ENCODE assay signal across 27 cellular contexts in genomic region chr10:71059059-71059818, GRCh38.
A peak's percentile ranks its signal among the peaks of the same experiment; 100 is the strongest.
DNase-seq lines count a peak whose midpoint lies in the region; ATAC-seq and TF ChIP-seq lines count a peak whose summit lies in the region.
"Had no signal": no experiment of that assay in that cellular context is flagged by ENCODE, and none has a peak within 500 bp of the region (broad histone marks: within the 10 kb centered on the region; RNA-seq: fewer than 3 reads in every experiment).

No MANE protein-coding gene starts in this region.

- CTCF ChIA-PET in activated CD4-positive, alpha-beta T cell treated with anti-CD3 and anti-CD28 coated beads, Interleukin-2, amount 10 ng/mL, durations not matched to agents 7 days and 5 days (lab: Charles Lee): interaction anchor here (1.0 kb wide), 1 partner anchor 9 kb away, joined by 3 read pairs; no protein-coding TSS in a partner anchor

- no peaks in the 10 kb centered on the region for H4K20me1 ChIP-seq in GM23338 (replicated peaks; ENCODE audit: insufficient read depth)

- H3K36me3 ChIP-seq in GM23338 (ENCODE audit: insufficient read depth): no peaks in the 10 kb centered on the region
- no peaks in the 10 kb centered on the region for H3K36me3 ChIP-seq in left ventricle myocardium inferior
- no peaks in the 10 kb centered on the region for H3K36me3 ChIP-seq in sigmoid colon
- H3K36me3 ChIP-seq: esophagus squamous epithelium, right lobe of liver had no signal

- H3K27ac ChIP-seq in GM23338 (ENCODE audit: low read depth) (no peak overlapping the region), left ventricle myocardium inferior (replicated peaks) (no peak overlapping the region), sigmoid colon (no peak overlapping the region)
- H3K27ac ChIP-seq: esophagus squamous epithelium, right lobe of liver had no signal

- intact Hi-C loops in left ventricle myocardium inferior (cut with micrococcal nuclease) (no loop called here), sigmoid colon (cut with DNase I) (no loop called here)

- H3K9me3 ChIP-seq in left ventricle myocardium inferior (replicated peaks) (no peaks in the 10 kb centered on the region), sigmoid colon (no peaks in the 10 kb centered on the region)
- H3K9me3 ChIP-seq: esophagus squamous epithelium, right lobe of liver had no signal

- ATAC-seq in GM23338: no peak
- ATAC-seq: activated CD4-positive, CD25-positive, alpha-beta regulatory T cell treated with anti-CD3 and anti-CD28 coated beads, Interleukin-2, amount 50 U/mL, for 24 hours; activated T-cell treated with anti-CD3 and anti-CD28 coated beads, Interleukin-2, amount 50 U/mL, for 72 hours; left lobe of liver; right lobe of liver had no signal

- no peak overlapping the region for H3K4me3 ChIP-seq in GM23338
- H3K4me3 ChIP-seq in left ventricle myocardium inferior: no peak overlapping the region
- no peak overlapping the region for H3K4me3 ChIP-seq in sigmoid colon
- H3K4me3 ChIP-seq: esophagus squamous epithelium, right lobe of liver had no signal

- no peaks in the 10 kb centered on the region for H3K36me3 Mint-ChIP-seq in GM23338 (ENCODE audit: low read depth)
- H3K36me3 Mint-ChIP-seq in activated CD4-positive, alpha-beta T cell treated with anti-CD3 and anti-CD28 coated beads, Interleukin-2, amount 10 ng/mL, durations not matched to agents 7 days and 5 days (ENCODE audit: low read depth): no peaks in the 10 kb centered on the region
- H3K36me3 Mint-ChIP-seq: type B pancreatic cell had no signal

- no peaks in the 10 kb centered on the region for H3K9me2 ChIP-seq in GM23338 (ENCODE audit: insufficient read depth)

- TF ChIP-seq CTCF in GM23338 (conservative IDR thresholded peaks at IDR 0.05; ENCODE audit: low read depth in 2 of 2): no peak
- no peak for TF ChIP-seq CTCF in left ventricle myocardium inferior (IDR thresholded peaks at IDR 0.05; ENCODE audit: borderline replicate concordance)
- no peak for TF ChIP-seq CTCF in sigmoid colon (IDR thresholded peaks at IDR 0.05)

- no peak for TF ChIP-seq POLR2A in sigmoid colon (IDR thresholded peaks at IDR 0.05)

- H3K9me3 Mint-ChIP-seq in GM23338: no peaks in the 10 kb centered on the region
- no peaks in the 10 kb centered on the region for H3K9me3 Mint-ChIP-seq in activated CD4-positive, alpha-beta T cell treated with anti-CD3 and anti-CD28 coated beads, Interleukin-2, amount 10 ng/mL, durations not matched to agents 7 days and 5 days
- H3K9me3 Mint-ChIP-seq: activated naive CD8-positive, alpha-beta T cell treated with anti-CD3 and anti-CD28 coated beads, Interleukin-2, amount 50 U/mL, for 24 hours; activated T-cell treated with anti-CD3 and anti-CD28 coated beads, Interleukin-2, amount 50 U/mL, for 72 hours; neural crest cell; type B pancreatic cell had no signal

- TF ChIP-seq EP300 in sigmoid colon (IDR thresholded peaks at IDR 0.05): no peak

- H2AFZ ChIP-seq in GM23338: no peak overlapping the region

- no peaks in the 10 kb centered on the region for H3F3A ChIP-seq in GM23338 (replicated peaks; ENCODE audit: low read depth)

- POLR2A ChIA-PET in activated CD4-positive, alpha-beta T cell treated with anti-CD3 and anti-CD28 coated beads, Interleukin-2, amount 10 ng/mL, durations not matched to agents 7 days and 5 days (lab: Charles Lee): no interaction called here

- H3K27me3 ChIP-seq in GM23338 (ENCODE audit: insufficient read depth) (no peaks in the 10 kb centered on the region), left ventricle myocardium inferior (ENCODE audit: low read depth) (no peaks in the 10 kb centered on the region), sigmoid colon (no peaks in the 10 kb centered on the region)
- H3K27me3 ChIP-seq: esophagus squamous epithelium, right lobe of liver had no signal

- peaks cover 12% of the 10 kb centered on the region for H3K27me3 Mint-ChIP-seq in GM23338 (ENCODE audit: insufficient read depth, low read depth, poor library complexity)
- peaks cover 4% of the 10 kb centered on the region for H3K27me3 Mint-ChIP-seq in activated CD4-positive, alpha-beta T cell treated with anti-CD3 and anti-CD28 coated beads, Interleukin-2, amount 10 ng/mL, durations not matched to agents 7 days and 5 days
- H3K27me3 Mint-ChIP-seq: activated naive CD8-positive, alpha-beta T cell treated with anti-CD3 and anti-CD28 coated beads, Interleukin-2, amount 50 U/mL, for 24 hours had no signal

- no peaks in the 10 kb centered on the region for H3K4me1 ChIP-seq in GM23338 (ENCODE audit: insufficient read depth)
- H3K4me1 ChIP-seq in left ventricle myocardium inferior: peaks cover 32% of the 10 kb centered on the region
- H3K4me1 ChIP-seq in sigmoid colon: no peaks in the 10 kb centered on the region
- H3K4me1 ChIP-seq: esophagus squamous epithelium, right lobe of liver had no signal

- H3K27ac Mint-ChIP-seq in GM23338: no peak overlapping the region
- H3K27ac Mint-ChIP-seq in activated CD4-positive, alpha-beta T cell treated with anti-CD3 and anti-CD28 coated beads, Interleukin-2, amount 10 ng/mL, durations not matched to agents 7 days and 5 days: no peak overlapping the region
- H3K27ac Mint-ChIP-seq: activated naive CD8-positive, alpha-beta T cell treated with anti-CD3 and anti-CD28 coated beads, Interleukin-2, amount 50 U/mL, for 24 hours; activated T-cell treated with anti-CD3 and anti-CD28 coated beads, Interleukin-2, amount 50 U/mL, for 72 hours; type B pancreatic cell had no signal

- 72 to 83% methylated on average over 12 of the region's 12 CpGs for WGBS in sigmoid colon, 2 donors

- H3K4me3 Mint-ChIP-seq in GM23338: no peak overlapping the region
- no peak overlapping the region for H3K4me3 Mint-ChIP-seq in activated CD4-positive, alpha-beta T cell treated with anti-CD3 and anti-CD28 coated beads, Interleukin-2, amount 10 ng/mL, durations not matched to agents 7 days and 5 days
- H3K4me3 Mint-ChIP-seq: activated naive CD8-positive, alpha-beta T cell treated with anti-CD3 and anti-CD28 coated beads, Interleukin-2, amount 50 U/mL, for 24 hours; activated T-cell treated with anti-CD3 and anti-CD28 coated beads, Interleukin-2, amount 50 U/mL, for 72 hours; neural crest cell; type B pancreatic cell had no signal

- peaks cover 9% of the 10 kb centered on the region for H3K4me1 Mint-ChIP-seq in GM23338
- no peaks in the 10 kb centered on the region for H3K4me1 Mint-ChIP-seq in activated CD4-positive, alpha-beta T cell treated with anti-CD3 and anti-CD28 coated beads, Interleukin-2, amount 10 ng/mL, durations not matched to agents 7 days and 5 days
- H3K4me1 Mint-ChIP-seq: activated naive CD8-positive, alpha-beta T cell treated with anti-CD3 and anti-CD28 coated beads, Interleukin-2, amount 50 U/mL, for 24 hours had no signal

- DNase-seq in GM23338 (ENCODE audit: low spot score): peak; percentile 28
- peak; percentile 82 for DNase-seq in cerebellum (ENCODE audit: low spot score)
- DNase-seq in left ventricle myocardium inferior: peak; percentile 24
- DNase-seq in sigmoid colon: peak; percentile 75
- DNase-seq in HCEC 1CT: no peak
- no peak for DNase-seq in T1000 (lab: John Stamatoyannopoulos, UW)
- no peak for DNase-seq in middle frontal gyrus (ENCODE audit: extremely low spot score, low spot score)
- no peak for DNase-seq in activated CD4-positive, alpha-beta T cell treated with anti-CD3 and anti-CD28 coated beads, Interleukin-2, amount 10 ng/mL, durations not matched to agents 7 days and 5 days
- DNase-seq: activated CD4-positive, alpha-beta T cell treated with anti-CD3 and anti-CD28 coated beads, Interleukin-2, amount 50 U/mL, for 48 hours; activated naive CD8-positive, alpha-beta T cell treated with anti-CD3 and anti-CD28 coated beads, Interleukin-2, amount 50 U/mL, for 24 hours; activated T-cell treated with anti-CD3 and anti-CD28 coated beads, Interleukin-2, amount 50 U/mL, for 72 hours; central memory CD4-positive, alpha-beta T cell; DMS153; esophagus squamous epithelium; Kasumi-1; mesendoderm; NCI-H146; NCI-H2107; NCI-H510A; right lobe of liver; stimulated activated CD4-positive, alpha-beta T cell treated with anti-CD3 and anti-CD28 coated beads, Interleukin-12 subunit alpha, Interleukin-12 subunit beta, amount 100 ng/mL, for 4 hours; stimulated activated CD4-positive, alpha-beta T cell treated with anti-CD3 and anti-CD28 coated beads, Interleukin-2, amount 100 ng/mL, for 48 hours; T-helper 1 cell had no signal

- H3K4me2 ChIP-seq in GM23338: no peak overlapping the region

- no peaks in the 10 kb centered on the region for H3K79me2 ChIP-seq in GM23338 (replicated peaks; ENCODE audit: insufficient read depth)

TF ChIP-seq in GM23338, 12 proteins besides CTCF, POLR2A, EP300 and RAD21 (continues in another document):
- TF ChIP-seq ZNF331 (CRISPR knock-in tag; IDR thresholded peaks at IDR 0.05; ENCODE audit: low read depth) (no peak), POLR2AphosphoS5 (IDR thresholded peaks at IDR 0.05; ENCODE audit: low read depth) (no peak), REST (IDR thresholded peaks at IDR 0.05; ENCODE audit: unreplicated experiment) (no peak), STAT1 (IDR thresholded peaks at IDR 0.05; ENCODE audit: unreplicated experiment) (no peak)

Comparison
In these comparisons a context has a peak if more than half of its experiments do, and no peak if none do; other contexts are left out.
1. DNase-seq: peak in GM23338 (single experiment), cerebellum (single experiment), left ventricle myocardium inferior (single experiment) and sigmoid colon (single experiment); none in HCEC 1CT (single experiment), T1000 (single experiment), middle frontal gyrus (single experiment) and activated CD4-positive, alpha-beta T cell treated with anti-CD3 and anti-CD28 coated beads, Interleukin-2, amount 10 ng/mL, durations not matched to agents 7 days and 5 days (single experiment).